In the genomic region with DNA sequence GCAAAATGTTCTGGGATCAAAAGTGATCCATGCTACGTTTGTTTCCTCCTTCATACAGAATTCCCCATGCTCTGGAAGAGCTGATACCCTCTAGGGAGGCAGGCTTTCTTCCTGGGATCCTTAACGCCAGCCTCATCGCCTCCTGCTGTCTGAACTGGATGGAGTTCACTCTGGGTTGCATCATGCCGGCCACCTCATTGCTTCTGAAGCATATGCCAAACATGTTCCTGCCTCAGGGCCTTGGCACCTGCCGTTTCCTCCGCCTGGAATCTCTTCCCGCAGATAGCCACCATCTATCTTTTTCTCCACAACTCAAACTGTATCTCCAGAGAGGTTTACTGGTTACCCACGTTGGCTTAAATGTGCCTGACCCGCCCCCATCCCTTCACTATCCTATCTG, we compare ENCODE assay signal across 29 cellular contexts.
"Had no signal": no experiment of that assay in that cellular context is flagged by ENCODE, and none has a peak within 500 bp of the region (broad histone marks: within the 10 kb centered on the region; RNA-seq: fewer than 3 reads in every experiment).

No MANE protein-coding gene starts in this region.

- FAIRE-seq: astrocyte, colon, endothelial cell of umbilical vein, islet of Langerhans had no signal

- H3K27ac ChIP-seq: esophagus muscularis mucosa, gastrocnemius medialis, sigmoid colon, thoracic aorta, upper lobe of left lung had no signal

- H3K9me3 Mint-ChIP-seq: activated naive CD8-positive, alpha-beta T cell treated with anti-CD3 and anti-CD28 coated beads for 36 hours; activated T-cell treated with anti-CD3 and anti-CD28 coated beads, Interleukin-2, amount 50 U/mL, for 4 hours; activated T-helper 2 cell treated with anti-CD3 and anti-CD28 coated beads, Interferon-gamma antibody, Interleukin-2, Interleukin-4, amounts not matched to agents 10 μg/mL and 5 μg/mL and 100 μg/mL, durations not matched to agents 14 hours and 24 hours and 36 hours; central memory CD8-positive, alpha-beta T cell had no signal

- DNase-seq: activated CD4-positive, alpha-beta T cell treated with anti-CD3 and anti-CD28 coated beads for 4 hours; activated CD4-positive, alpha-beta T cell treated with anti-CD3 and anti-CD28 coated beads, Interleukin-2, amount 50 U/mL, for 48 hours; activated CD4-positive, CD25-positive, alpha-beta regulatory T cell; activated CD8-positive, alpha-beta memory T cell treated with anti-CD3 and anti-CD28 coated beads, Interleukin-2, amount 50 U/mL, for 48 hours; activated naive CD4-positive, alpha-beta T cell treated with Interleukin-2 at 50 U/mL for 16 hours; activated naive CD8-positive, alpha-beta T cell treated with anti-CD3 and anti-CD28 coated beads for 36 hours; activated T-cell treated with anti-CD3 and anti-CD28 coated beads, Interleukin-2, amount 50 U/mL, for 4 hours; effector memory CD4-positive, alpha-beta T cell; gastrocnemius medialis; hippocampal formation; left colon; naive B cell; occipital lobe; posterior cingulate gyrus; sigmoid colon; stimulated activated CD4-positive, alpha-beta T cell treated with anti-CD3 and anti-CD28 coated beads, Interleukin-15, amount 100 ng/mL, for 24 hours; stimulated activated CD8-positive, alpha-beta memory T cell treated with anti-CD3 and anti-CD28 coated beads, Interleukin-4, amount 100 ng/mL, for 48 hours; stimulated activated naive CD4-positive, alpha-beta T cell treated with Interleukin-2 at 50 U/mL for 16 hours; T1000; upper lobe of left lung had no signal

- H3K4me2 ChIP-seq: smooth muscle cell had no signal

- H3K4me3 ChIP-seq: esophagus muscularis mucosa, gastrocnemius medialis, sigmoid colon, smooth muscle cell, thoracic aorta, upper lobe of left lung had no signal

- H3K9me3 ChIP-seq: esophagus muscularis mucosa, gastrocnemius medialis, sigmoid colon, thoracic aorta, upper lobe of left lung had no signal

- H3K36me3 ChIP-seq: esophagus muscularis mucosa, gastrocnemius medialis, sigmoid colon, thoracic aorta, upper lobe of left lung had no signal

- H3K27ac Mint-ChIP-seq: activated naive CD8-positive, alpha-beta T cell treated with anti-CD3 and anti-CD28 coated beads for 36 hours; activated T-helper 2 cell treated with anti-CD3 and anti-CD28 coated beads, Interferon-gamma antibody, Interleukin-2, Interleukin-4, amounts not matched to agents 10 μg/mL and 5 μg/mL and 100 μg/mL, durations not matched to agents 14 hours and 24 hours and 36 hours; naive B cell had no signal

- H3K36me3 Mint-ChIP-seq: activated naive CD8-positive, alpha-beta T cell treated with anti-CD3 and anti-CD28 coated beads for 36 hours; naive B cell had no signal

- H3K4me1 Mint-ChIP-seq: activated naive CD8-positive, alpha-beta T cell treated with anti-CD3 and anti-CD28 coated beads for 36 hours; central memory CD8-positive, alpha-beta T cell; naive B cell had no signal

- H3K4me1 ChIP-seq: esophagus muscularis mucosa, gastrocnemius medialis, sigmoid colon, upper lobe of left lung had no signal

- H3K27me3 ChIP-seq: upper lobe of left lung had no signal

- H3K4me3 Mint-ChIP-seq: activated naive CD8-positive, alpha-beta T cell treated with anti-CD3 and anti-CD28 coated beads for 36 hours; activated T-cell treated with anti-CD3 and anti-CD28 coated beads, Interleukin-2, amount 50 U/mL, for 4 hours; central memory CD8-positive, alpha-beta T cell; naive B cell had no signal

- H3K27me3 Mint-ChIP-seq: activated naive CD8-positive, alpha-beta T cell treated with anti-CD3 and anti-CD28 coated beads for 36 hours had no signal
